24 cellular contexts compared by ENCODE assay signal in genomic region chr13:33863390-33863789, GRCh38.
"Had no signal": no experiment of that assay in that cellular context is flagged by ENCODE, and none has a peak within 500 bp of the region (broad histone marks: within the 10 kb centered on the region; RNA-seq: fewer than 3 reads in every experiment).

No MANE protein-coding gene starts in this region.

- H3K4me3 ChIP-seq: Peyer's patch, SJCRH30 had no signal

- H3K36me3 ChIP-seq: brain microvascular endothelial cell, Peyer's patch, SJCRH30 had no signal

- H3K4me1 Mint-ChIP-seq: activated CD4-positive, alpha-beta memory T cell treated with anti-CD3 and anti-CD28 coated beads, Interleukin-2, amount 10 ng/mL, durations not matched to agents 7 days and 5 days; activated CD4-positive, alpha-beta T cell treated with anti-CD3 and anti-CD28 coated beads for 36 hours; activated naive CD4-positive, alpha-beta T cell treated with anti-CD3 and anti-CD28 coated beads, Interleukin-2, amount 10 ng/mL, durations not matched to agents 7 days and 5 days; activated naive CD8-positive, alpha-beta T cell treated with anti-CD3 and anti-CD28 coated beads for 36 hours had no signal

- H3K9me3 ChIP-seq: Peyer's patch, SJCRH30, SK-N-SH had no signal

- DNase-seq: activated CD4-positive, alpha-beta memory T cell treated with anti-CD3 and anti-CD28 coated beads, Interleukin-2, amount 10 ng/mL, durations not matched to agents 7 days and 5 days; activated CD4-positive, alpha-beta T cell treated with anti-CD3 and anti-CD28 coated beads for 36 hours; activated CD4-positive, alpha-beta T cell treated with anti-CD3 and anti-CD28 coated beads, Interleukin-2, amount 50 U/mL, for 1 hour; activated CD4-positive, CD25-positive, alpha-beta regulatory T cell; activated gamma-delta T cell treated with Interleukin-2 at 50 U/mL for 16 hours; activated naive CD4-positive, alpha-beta T cell treated with anti-CD3 and anti-CD28 coated beads, Interleukin-2, amount 10 ng/mL, durations not matched to agents 7 days and 5 days; activated naive CD8-positive, alpha-beta T cell treated with anti-CD3 and anti-CD28 coated beads for 36 hours; activated T-cell treated with anti-CD3 and anti-CD28 coated beads for 4 hours; activated T-cell treated with anti-CD3 and anti-CD28 coated beads, Interleukin-2, amount 50 U/mL, for 72 hours; brain microvascular endothelial cell; caudate nucleus; NCI-H146; NCI-H1930; NCI-H226; NCI-H510A; NCI-H526 treated with DMSO at 0.1 percent for 48 hours; Peyer's patch; Right ventricle myocardium superior; SJCRH30; SK-N-SH; T-helper 1 cell had no signal

- H3K27ac Mint-ChIP-seq: activated CD4-positive, alpha-beta memory T cell treated with anti-CD3 and anti-CD28 coated beads, Interleukin-2, amount 10 ng/mL, durations not matched to agents 7 days and 5 days; activated CD4-positive, alpha-beta T cell treated with anti-CD3 and anti-CD28 coated beads for 36 hours; activated naive CD4-positive, alpha-beta T cell treated with anti-CD3 and anti-CD28 coated beads, Interleukin-2, amount 10 ng/mL, durations not matched to agents 7 days and 5 days; activated naive CD8-positive, alpha-beta T cell treated with anti-CD3 and anti-CD28 coated beads for 36 hours; activated T-cell treated with anti-CD3 and anti-CD28 coated beads, Interleukin-2, amount 50 U/mL, for 72 hours; activated T-helper 2 cell treated with anti-CD3 and anti-CD28 coated beads, Interferon-gamma antibody, Interleukin-2, Interleukin-4, amounts not matched to agents 10 μg/mL and 5 μg/mL and 100 μg/mL, durations not matched to agents 14 hours and 24 hours and 36 hours had no signal

- H3K27ac ChIP-seq: brain microvascular endothelial cell, Peyer's patch, RWPE1, SJCRH30, VCaP had no signal

- H3K4me1 ChIP-seq: Peyer's patch, SJCRH30 had no signal

- H3K27me3 Mint-ChIP-seq: activated CD4-positive, alpha-beta memory T cell treated with anti-CD3 and anti-CD28 coated beads, Interleukin-2, amount 10 ng/mL, durations not matched to agents 7 days and 5 days; activated CD4-positive, alpha-beta T cell treated with anti-CD3 and anti-CD28 coated beads for 36 hours; activated naive CD4-positive, alpha-beta T cell treated with anti-CD3 and anti-CD28 coated beads, Interleukin-2, amount 10 ng/mL, durations not matched to agents 7 days and 5 days; activated naive CD8-positive, alpha-beta T cell treated with anti-CD3 and anti-CD28 coated beads for 36 hours had no signal

- H3K27me3 ChIP-seq: brain microvascular endothelial cell, Peyer's patch, SJCRH30 had no signal

- H3K9me3 Mint-ChIP-seq: activated CD4-positive, alpha-beta memory T cell treated with anti-CD3 and anti-CD28 coated beads, Interleukin-2, amount 10 ng/mL, durations not matched to agents 7 days and 5 days; activated naive CD4-positive, alpha-beta T cell treated with anti-CD3 and anti-CD28 coated beads, Interleukin-2, amount 10 ng/mL, durations not matched to agents 7 days and 5 days; activated naive CD8-positive, alpha-beta T cell treated with anti-CD3 and anti-CD28 coated beads for 36 hours; activated T-cell treated with anti-CD3 and anti-CD28 coated beads, Interleukin-2, amount 50 U/mL, for 72 hours; activated T-helper 2 cell treated with anti-CD3 and anti-CD28 coated beads, Interferon-gamma antibody, Interleukin-2, Interleukin-4, amounts not matched to agents 10 μg/mL and 5 μg/mL and 100 μg/mL, durations not matched to agents 14 hours and 24 hours and 36 hours had no signal

- H3K4me3 Mint-ChIP-seq: activated CD4-positive, alpha-beta memory T cell treated with anti-CD3 and anti-CD28 coated beads, Interleukin-2, amount 10 ng/mL, durations not matched to agents 7 days and 5 days; activated CD4-positive, alpha-beta T cell treated with anti-CD3 and anti-CD28 coated beads for 36 hours; activated naive CD4-positive, alpha-beta T cell treated with anti-CD3 and anti-CD28 coated beads, Interleukin-2, amount 10 ng/mL, durations not matched to agents 7 days and 5 days; activated naive CD8-positive, alpha-beta T cell treated with anti-CD3 and anti-CD28 coated beads for 36 hours; activated T-cell treated with anti-CD3 and anti-CD28 coated beads, Interleukin-2, amount 50 U/mL, for 72 hours had no signal
